8 cellular contexts compared by ENCODE assay signal in genomic region chr2:190319557-190320498, GRCh38.
DNase-seq lines count a peak whose midpoint lies in the region; ATAC-seq and FAIRE-seq lines count a peak whose summit lies in the region.

A gene with protein sequence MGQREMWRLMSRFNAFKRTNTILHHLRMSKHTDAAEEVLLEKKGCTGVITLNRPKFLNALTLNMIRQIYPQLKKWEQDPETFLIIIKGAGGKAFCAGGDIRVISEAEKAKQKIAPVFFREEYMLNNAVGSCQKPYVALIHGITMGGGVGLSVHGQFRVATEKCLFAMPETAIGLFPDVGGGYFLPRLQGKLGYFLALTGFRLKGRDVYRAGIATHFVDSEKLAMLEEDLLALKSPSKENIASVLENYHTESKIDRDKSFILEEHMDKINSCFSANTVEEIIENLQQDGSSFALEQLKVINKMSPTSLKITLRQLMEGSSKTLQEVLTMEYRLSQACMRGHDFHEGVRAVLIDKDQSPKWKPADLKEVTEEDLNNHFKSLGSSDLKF (minus strand): TSS chr2:190319826. CDS start chr2:190319750, 76 bp downstream.

- peak; percentile 79 for FAIRE-seq in colon (lab: Jason Lieb, UNC)

- ATAC-seq in GM19043 (IDR thresholded peaks at IDR 0.05; ENCODE audit: low read depth, unreplicated experiment) (peak; percentile 93), HG03432 (IDR thresholded peaks at IDR 0.05; ENCODE audit: unreplicated experiment) (peak; percentile 98)

- DNase-seq in Ammon's horn (ENCODE audit: low spot score) (peak; percentile 99), NCI-H510A (lab: John Stamatoyannopoulos, UW) (peak; percentile 96), kidney tubule cell (ENCODE audit: low spot score) (peak; percentile 100)
- DNase-seq in activated CD4-positive, alpha-beta T cell treated with anti-CD3 and anti-CD28 coated beads for 4 hours = peak; percentile 82 to 84
- peak; percentile 73 to 87 for DNase-seq in stimulated activated CD4-positive, alpha-beta T cell treated with anti-CD3 and anti-CD28 coated beads, Interleukin-1b, Interleukin-23, amount 100 ng/mL, for 4 hours (ENCODE audit: low read depth in 2 of 2)

Comparison
In these comparisons a context has a peak if more than half of its experiments do, and no peak if none do; other contexts are left out.
1. Peak in every context shown above with its lines: DNase-seq and ATAC-seq.